Comparison of ENCODE assay signal across 8 cellular contexts in the genomic region with DNA sequence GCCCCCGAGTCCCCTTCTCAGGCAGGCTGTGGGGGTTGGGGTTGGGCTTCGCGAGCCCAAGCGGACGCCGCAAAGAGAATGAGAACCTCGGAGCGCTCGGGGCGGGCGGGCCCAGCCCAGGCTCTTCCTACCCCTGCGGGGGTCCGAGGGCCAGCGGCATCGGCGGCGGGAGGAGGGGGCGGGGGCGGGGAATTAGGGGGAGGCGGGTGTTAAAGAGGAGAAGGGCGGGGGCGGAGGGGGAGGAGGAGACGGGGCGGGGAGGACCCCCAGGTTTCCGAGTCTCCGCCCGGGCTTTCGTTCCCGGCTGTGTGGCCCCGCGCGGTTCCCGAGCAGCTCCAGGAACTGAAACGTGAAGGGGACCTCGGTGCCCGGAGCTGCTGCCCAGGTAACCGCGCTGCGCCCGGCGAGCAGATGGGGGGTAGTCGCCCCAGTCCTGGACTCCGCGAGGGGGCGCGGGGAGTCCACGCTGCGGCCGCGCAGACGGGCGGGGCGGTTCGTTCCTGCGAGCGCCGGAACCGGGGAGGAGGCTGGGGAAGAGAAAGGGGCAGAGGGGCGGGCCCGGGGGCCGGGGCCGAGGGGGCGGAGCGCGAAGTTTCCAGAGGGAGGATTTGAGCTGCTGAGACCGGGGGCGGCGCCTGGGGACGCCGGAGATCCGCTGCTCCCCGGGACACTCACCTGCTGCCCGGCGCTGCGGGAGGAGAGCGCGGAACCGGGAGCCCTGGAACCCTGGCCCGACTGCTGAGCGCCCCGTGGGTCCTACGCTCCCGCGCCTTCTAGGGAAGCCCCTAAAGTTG. TPM values are rescaled to one million over a fixed set of nuclear protein-coding genes. Genes with fewer than 3 reads are reported as not detected.
DNase-seq lines count a peak whose midpoint lies in the region; ATAC-seq and TF ChIP-seq lines count a peak whose summit lies in the region.

No MANE protein-coding gene starts in this region.

- H3K4me3 ChIP-seq in fibroblast of villous mesenchyme (ENCODE audit: low read depth, low read length) (peak overlapping the region; percentile 32), psoas muscle (peak overlapping the region; percentile 57)

- no peaks in the 10 kb centered on the region for H3K9me3 ChIP-seq in psoas muscle

- DNase-seq in Calu3 (peak; percentile 86), NCI-H187 (lab: John Stamatoyannopoulos, UW) (peak; percentile 17 to 63), fibroblast of villous mesenchyme (ENCODE audit: low read depth) (no peak), psoas muscle (no peak)
- peak; percentile 82 for DNase-seq in activated CD8-positive, alpha-beta memory T cell treated with anti-CD3 and anti-CD28 coated beads for 24 hours

- TF ChIP-seq CTCF in Calu3 (IDR thresholded peaks at IDR 0.05; ENCODE audit: unreplicated experiment) (no peak), fibroblast of villous mesenchyme (IDR thresholded peaks at IDR 0.05; ENCODE audit: insufficient read depth, low read depth, low read length) (no peak), psoas muscle (IDR thresholded peaks at IDR 0.05) (no peak)

- H3K9me3 Mint-ChIP-seq in Calu3 (ENCODE audit: low read depth, unreplicated experiment), result peaks cover 7% of the 10 kb centered on the region

- H3K27ac ChIP-seq in psoas muscle, result no peak overlapping the region

- CTCF ChIA-PET in Calu3 (lab: Charles Lee), result no interaction called here

- H3K36me3 ChIP-seq in psoas muscle (ENCODE audit: insufficient read depth in 1 of 2, low read depth in 1 of 2), result no peaks in the 10 kb centered on the region

- H3K4me1 ChIP-seq in psoas muscle, result no peaks in the 10 kb centered on the region

- H3K27me3 Mint-ChIP-seq in Calu3 (ENCODE audit: unreplicated experiment), result peaks cover 42% of the 10 kb centered on the region

- H3K36me3 Mint-ChIP-seq in Calu3 (ENCODE audit: insufficient read depth, unreplicated experiment), result peaks cover 7% of the 10 kb centered on the region

- H3K4me1 Mint-ChIP-seq in Calu3 (ENCODE audit: low read depth, unreplicated experiment), result peaks cover 2% of the 10 kb centered on the region

- H3K27me3 ChIP-seq in psoas muscle (ENCODE audit: insufficient read depth in 3 of 3, low read length in 2 of 3), result peaks cover 4 to 54% (median 19%) of the 10 kb centered on the region in 3 donors

- intact Hi-C loops in Calu3 (cut with micrococcal nuclease; ENCODE audit: unreplicated experiment) (no loop called here), psoas muscle (cut with DNase I) (no loop called here)

- no peak for TF ChIP-seq POLR2A in GM18505 (IDR thresholded peaks at IDR 0.05; ENCODE audit: borderline replicate concordance, extremely low read depth, insufficient read depth, insufficient read length)

- no peak overlapping the region for H3K27ac Mint-ChIP-seq in Calu3 (ENCODE audit: unreplicated experiment)

- WGBS in psoas muscle, 3 donors, result 1% methylated on average over 30 to 83 of the region's 84 CpGs

- peak overlapping the region; percentile 64 for H3K4me3 Mint-ChIP-seq in Calu3 (ENCODE audit: low read depth, unreplicated experiment)

- ATAC-seq in psoas muscle (no peak), GM18505 (IDR thresholded peaks at IDR 0.05; ENCODE audit: unreplicated experiment) (no peak), HG03135 (IDR thresholded peaks at IDR 0.05; ENCODE audit: unreplicated experiment) (no peak), GM18907 (IDR thresholded peaks at IDR 0.05; ENCODE audit: unreplicated experiment) (no peak)

- no TSS peak for BruUV-seq in Calu3 (replicated peaks; lab: Mats Ljungman, UMichigan)

RNA-seq across cellular contexts. Expression of a gene that starts 38.4 kb away (rescaled TPM):
- total RNA-seq in Calu3 (2022) (1.5 and 1.7 TPM in 2 replicates), fibroblast of villous mesenchyme (under 0.01 TPM in 2 replicates), psoas muscle (not detected)
- polyA plus RNA-seq in psoas muscle, result under 1 TPM in 1 of 3 donors, not detected in 2; 0.01 TPM

Comparison
In these comparisons a context has a peak if more than half of its experiments do, and no peak if none do; other contexts are left out.
1. DNase-seq: peak in Calu3 (single experiment), NCI-H187 (2 of 2) and activated CD8-positive, alpha-beta memory T cell treated with anti-CD3 and anti-CD28 coated beads for 24 hours (single experiment); none in fibroblast of villous mesenchyme (single experiment) and psoas muscle (0 of 2).